26 cellular contexts compared by ENCODE assay signal in genomic region chr10:131620904-131621303, GRCh38.
"Had no signal": no experiment of that assay in that cellular context is flagged by ENCODE, and none has a peak within 500 bp of the region (broad histone marks: within the 10 kb centered on the region; RNA-seq: fewer than 3 reads in every experiment).

No MANE protein-coding gene starts in this region.

- DNase-seq: IMR-90, Karpas-422, KG1, MG63, NCI-H1092, NCI-H1105 treated with DMSO at 0.1 percent for 48 hours, NCI-H1417 treated with DMSO at 0.1 percent for 48 hours, NCI-H146, NCI-H1694 treated with DMSO at 0.1 percent for 48 hours, NCI-H1930, NCI-H2081 treated with DMSO at 0.1 percent for 48 hours, NCI-H2171, NCI-H226, NCI-H446, NCI-H510A, NCI-H524 treated with DMSO at 0.1 percent for 48 hours, NCI-H69, NCI-H774, Right ventricle myocardium superior, RPMI8226, SIG-M5, SW 1271 had no signal

- H3K4me3 ChIP-seq: MG63, SJSA1, SK-N-MC had no signal

- H3K27ac ChIP-seq: SJSA1, SK-N-MC had no signal

- H3K4me1 ChIP-seq: SJSA1 had no signal

- H3K36me3 ChIP-seq: MG63, SJSA1 had no signal

- H3K27me3 ChIP-seq: MG63, SJSA1 had no signal

- H3K9me3 ChIP-seq: MG63 had no signal

- FAIRE-seq: HepG2, RCC 7860 had no signal
